2 cellular contexts compared by ENCODE assay signal in the genomic region with DNA sequence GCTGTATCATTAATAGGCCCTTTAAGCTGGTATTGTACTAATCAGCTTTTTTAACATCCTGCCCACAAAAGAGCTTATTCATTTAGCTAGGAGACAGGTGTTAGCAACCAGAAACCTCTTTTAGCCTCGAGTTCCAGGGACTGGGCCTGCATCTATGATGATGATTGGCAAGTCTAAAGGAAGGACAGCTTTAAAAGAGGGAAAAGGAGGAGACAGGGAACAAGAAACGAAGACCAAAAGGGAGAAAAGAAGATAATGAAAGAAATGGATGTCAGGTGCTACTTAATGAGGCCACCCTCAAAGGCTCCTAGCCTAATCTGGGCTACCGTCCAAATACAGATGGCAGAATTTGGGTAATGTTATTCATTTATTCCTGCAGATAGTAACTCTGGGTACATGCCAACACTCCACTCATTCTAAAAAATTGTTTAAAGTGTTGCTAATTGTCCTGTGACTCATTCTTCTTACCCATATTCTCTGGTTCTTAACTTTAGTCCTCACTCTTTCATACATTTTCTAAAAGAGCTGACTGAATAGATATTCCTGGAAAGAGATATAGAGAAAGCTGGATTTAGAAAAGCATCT.
TF ChIP-seq lines count a peak whose summit lies in the region.

No MANE protein-coding gene starts in this region.

TF ChIP-seq in HEK293, 187 proteins besides CTCF, POLR2A, EP300 and RAD21 (continued from another document and continues in another):
- TF ChIP-seq, protein P1, sequence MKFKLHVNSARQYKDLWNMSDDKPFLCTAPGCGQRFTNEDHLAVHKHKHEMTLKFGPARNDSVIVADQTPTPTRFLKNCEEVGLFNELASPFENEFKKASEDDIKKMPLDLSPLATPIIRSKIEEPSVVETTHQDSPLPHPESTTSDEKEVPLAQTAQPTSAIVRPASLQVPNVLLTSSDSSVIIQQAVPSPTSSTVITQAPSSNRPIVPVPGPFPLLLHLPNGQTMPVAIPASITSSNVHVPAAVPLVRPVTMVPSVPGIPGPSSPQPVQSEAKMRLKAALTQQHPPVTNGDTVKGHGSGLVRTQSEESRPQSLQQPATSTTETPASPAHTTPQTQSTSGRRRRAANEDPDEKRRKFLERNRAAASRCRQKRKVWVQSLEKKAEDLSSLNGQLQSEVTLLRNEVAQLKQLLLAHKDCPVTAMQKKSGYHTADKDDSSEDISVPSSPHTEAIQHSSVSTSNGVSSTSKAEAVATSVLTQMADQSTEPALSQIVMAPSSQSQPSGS (tag by site-specific recombination; IDR thresholded peaks at IDR 0.05; ENCODE audit: low read depth): no peak
- TF ChIP-seq ZNF501 (tag by site-specific recombination; IDR thresholded peaks at IDR 0.05) (peak; percentile 34; the same call in 1 of the 2 replicates), PRDM1 (tag by site-specific recombination; IDR thresholded peaks at IDR 0.05) (peak; percentile 82), ZNF366 (tag by site-specific recombination; conservative IDR thresholded peaks at IDR 0.05) (peak; percentile 56), ZBTB20 (tag by site-specific recombination; IDR thresholded peaks at IDR 0.05) (no peak), ZNF174 (tag by site-specific recombination; IDR thresholded peaks at IDR 0.05) (no peak), ZNF433 (tag by site-specific recombination; IDR thresholded peaks at IDR 0.05; ENCODE audit: low read depth) (no peak), ZBTB17 (tag by site-specific recombination; IDR thresholded peaks at IDR 0.05) (peak; percentile 53), ZNF629 (tag by site-specific recombination; IDR thresholded peaks at IDR 0.05) (peak; percentile 46; the same call in 1 of the 2 replicates), IKZF3 (tag by site-specific recombination; IDR thresholded peaks at IDR 0.05) (peak; percentile 12; the same call in 1 of the 2 replicates), ZBTB8A (tag by site-specific recombination; IDR thresholded peaks at IDR 0.05) (0 out of 2 replicates have a peak, but pooled peaks have one; percentile 26)
- TF ChIP-seq, protein P2, sequence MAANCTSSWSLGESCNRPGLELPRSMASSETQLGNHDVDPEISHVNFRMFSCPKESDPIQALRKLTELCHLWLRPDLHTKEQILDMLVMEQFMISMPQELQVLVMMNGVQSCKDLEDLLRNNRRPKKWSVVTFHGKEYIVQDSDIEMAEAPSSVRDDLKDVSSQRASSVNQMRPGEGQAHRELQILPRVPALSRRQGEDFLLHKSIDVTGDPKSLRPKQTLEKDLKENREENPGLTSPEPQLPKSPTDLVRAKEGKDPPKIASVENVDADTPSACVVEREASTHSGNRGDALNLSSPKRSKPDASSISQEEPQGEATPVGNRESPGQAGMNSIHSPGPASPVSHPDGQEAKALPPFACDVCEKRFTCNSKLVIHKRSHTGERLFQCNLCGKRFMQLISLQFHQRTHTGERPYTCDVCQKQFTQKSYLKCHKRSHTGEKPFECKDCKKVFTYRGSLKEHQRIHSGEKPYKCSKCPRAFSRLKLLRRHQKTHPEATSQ (tag by site-specific recombination; IDR thresholded peaks at IDR 0.05): no peak
- TF ChIP-seq, protein P3, sequence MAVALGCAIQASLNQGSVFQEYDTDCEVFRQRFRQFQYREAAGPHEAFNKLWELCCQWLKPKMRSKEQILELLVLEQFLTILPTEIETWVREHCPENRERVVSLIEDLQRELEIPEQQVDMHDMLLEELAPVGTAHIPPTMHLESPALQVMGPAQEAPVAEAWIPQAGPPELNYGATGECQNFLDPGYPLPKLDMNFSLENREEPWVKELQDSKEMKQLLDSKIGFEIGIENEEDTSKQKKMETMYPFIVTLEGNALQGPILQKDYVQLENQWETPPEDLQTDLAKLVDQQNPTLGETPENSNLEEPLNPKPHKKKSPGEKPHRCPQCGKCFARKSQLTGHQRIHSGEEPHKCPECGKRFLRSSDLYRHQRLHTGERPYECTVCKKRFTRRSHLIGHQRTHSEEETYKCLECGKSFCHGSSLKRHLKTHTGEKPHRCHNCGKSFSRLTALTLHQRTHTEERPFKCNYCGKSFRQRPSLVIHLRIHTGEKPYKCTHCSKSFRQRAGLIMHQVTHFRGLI (tag by site-specific recombination; IDR thresholded peaks at IDR 0.05): no peak
- TF ChIP-seq, protein P4, sequence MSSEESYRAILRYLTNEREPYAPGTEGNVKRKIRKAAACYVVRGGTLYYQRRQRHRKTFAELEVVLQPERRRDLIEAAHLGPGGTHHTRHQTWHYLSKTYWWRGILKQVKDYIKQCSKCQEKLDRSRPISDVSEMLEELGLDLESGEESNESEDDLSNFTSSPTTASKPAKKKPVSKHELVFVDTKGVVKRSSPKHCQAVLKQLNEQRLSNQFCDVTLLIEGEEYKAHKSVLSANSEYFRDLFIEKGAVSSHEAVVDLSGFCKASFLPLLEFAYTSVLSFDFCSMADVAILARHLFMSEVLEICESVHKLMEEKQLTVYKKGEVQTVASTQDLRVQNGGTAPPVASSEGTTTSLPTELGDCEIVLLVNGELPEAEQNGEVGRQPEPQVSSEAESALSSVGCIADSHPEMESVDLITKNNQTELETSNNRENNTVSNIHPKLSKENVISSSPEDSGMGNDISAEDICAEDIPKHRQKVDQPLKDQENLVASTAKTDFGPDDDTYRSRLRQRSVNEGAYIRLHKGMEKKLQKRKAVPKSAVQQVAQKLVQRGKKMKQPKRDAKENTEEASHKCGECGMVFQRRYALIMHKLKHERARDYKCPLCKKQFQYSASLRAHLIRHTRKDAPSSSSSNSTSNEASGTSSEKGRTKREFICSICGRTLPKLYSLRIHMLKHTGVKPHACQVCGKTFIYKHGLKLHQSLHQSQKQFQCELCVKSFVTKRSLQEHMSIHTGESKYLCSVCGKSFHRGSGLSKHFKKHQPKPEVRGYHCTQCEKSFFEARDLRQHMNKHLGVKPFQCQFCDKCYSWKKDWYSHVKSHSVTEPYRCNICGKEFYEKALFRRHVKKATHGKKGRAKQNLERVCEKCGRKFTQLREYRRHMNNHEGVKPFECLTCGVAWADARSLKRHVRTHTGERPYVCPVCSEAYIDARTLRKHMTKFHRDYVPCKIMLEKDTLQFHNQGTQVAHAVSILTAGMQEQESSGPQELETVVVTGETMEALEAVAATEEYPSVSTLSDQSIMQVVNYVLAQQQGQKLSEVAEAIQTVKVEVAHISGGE (tag by site-specific recombination; conservative IDR thresholded peaks at IDR 0.05; ENCODE audit: low read depth): no peak
- TF ChIP-seq, protein P5, sequence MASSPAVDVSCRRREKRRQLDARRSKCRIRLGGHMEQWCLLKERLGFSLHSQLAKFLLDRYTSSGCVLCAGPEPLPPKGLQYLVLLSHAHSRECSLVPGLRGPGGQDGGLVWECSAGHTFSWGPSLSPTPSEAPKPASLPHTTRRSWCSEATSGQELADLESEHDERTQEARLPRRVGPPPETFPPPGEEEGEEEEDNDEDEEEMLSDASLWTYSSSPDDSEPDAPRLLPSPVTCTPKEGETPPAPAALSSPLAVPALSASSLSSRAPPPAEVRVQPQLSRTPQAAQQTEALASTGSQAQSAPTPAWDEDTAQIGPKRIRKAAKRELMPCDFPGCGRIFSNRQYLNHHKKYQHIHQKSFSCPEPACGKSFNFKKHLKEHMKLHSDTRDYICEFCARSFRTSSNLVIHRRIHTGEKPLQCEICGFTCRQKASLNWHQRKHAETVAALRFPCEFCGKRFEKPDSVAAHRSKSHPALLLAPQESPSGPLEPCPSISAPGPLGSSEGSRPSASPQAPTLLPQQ (tag by site-specific recombination; IDR thresholded peaks at IDR 0.05): no peak

TF ChIP-seq in SK-N-SH, 30 proteins besides CTCF, POLR2A, EP300 and RAD21 (continued from another document):
- TF ChIP-seq, protein P6, sequence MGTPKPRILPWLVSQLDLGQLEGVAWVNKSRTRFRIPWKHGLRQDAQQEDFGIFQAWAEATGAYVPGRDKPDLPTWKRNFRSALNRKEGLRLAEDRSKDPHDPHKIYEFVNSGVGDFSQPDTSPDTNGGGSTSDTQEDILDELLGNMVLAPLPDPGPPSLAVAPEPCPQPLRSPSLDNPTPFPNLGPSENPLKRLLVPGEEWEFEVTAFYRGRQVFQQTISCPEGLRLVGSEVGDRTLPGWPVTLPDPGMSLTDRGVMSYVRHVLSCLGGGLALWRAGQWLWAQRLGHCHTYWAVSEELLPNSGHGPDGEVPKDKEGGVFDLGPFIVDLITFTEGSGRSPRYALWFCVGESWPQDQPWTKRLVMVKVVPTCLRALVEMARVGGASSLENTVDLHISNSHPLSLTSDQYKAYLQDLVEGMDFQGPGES (IDR thresholded peaks at IDR 0.05; ENCODE audit: low read depth, low read length): no peak
- TF ChIP-seq FOSL2 (IDR thresholded peaks at IDR 0.05; ENCODE audit: borderline replicate concordance, low read depth) (peak; percentile 93), ELF1 (IDR thresholded peaks at IDR 0.05) (no peak), NFIC (IDR thresholded peaks at IDR 0.05; ENCODE audit: borderline replicate concordance) (peak; percentile 98), TAF1 (IDR thresholded peaks at IDR 0.05; ENCODE audit: borderline replicate concordance, low read depth, low read length) (no peak), FOXJ3 (CRISPR knock-in tag; IDR thresholded peaks at IDR 0.05) (no peak), TEAD4 (IDR thresholded peaks at IDR 0.05; ENCODE audit: borderline replicate concordance, insufficient read depth) (peak; percentile 75), POLR2AphosphoS5 (IDR thresholded peaks at IDR 0.05; ENCODE audit: low read depth, low read length) (peak; percentile 55; the same call in 1 of the 2 replicates), EZH2phosphoT487 (IDR thresholded peaks at IDR 0.05; ENCODE audit: borderline replicate concordance, low read depth) (no peak), RFX5 (IDR thresholded peaks at IDR 0.05; ENCODE audit: low read length) (no peak), TCF12 (IDR thresholded peaks at IDR 0.05) (peak; percentile 88), YY1 (IDR thresholded peaks at IDR 0.05; ENCODE audit: low read depth) (no peak), MXI1 (IDR thresholded peaks at IDR 0.05; ENCODE audit: low read depth, low read length) (no peak), RCOR1 (IDR thresholded peaks at IDR 0.05; ENCODE audit: low read length) (peak; percentile 77), FOXM1 (IDR thresholded peaks at IDR 0.05; ENCODE audit: low read depth) (peak; percentile 68; the same call in 1 of the 2 replicates), CHD2 (IDR thresholded peaks at IDR 0.05; ENCODE audit: low read length, partially characterized antibody) (no peak), NRF1 (IDR thresholded peaks at IDR 0.05; ENCODE audit: low read depth, low read length) (no peak), RXRA (IDR thresholded peaks at IDR 0.05; ENCODE audit: borderline replicate concordance, low read depth) (0 out of 2 replicates have a peak, but pooled peaks have one; percentile 26)
- TF ChIP-seq, protein P7, sequence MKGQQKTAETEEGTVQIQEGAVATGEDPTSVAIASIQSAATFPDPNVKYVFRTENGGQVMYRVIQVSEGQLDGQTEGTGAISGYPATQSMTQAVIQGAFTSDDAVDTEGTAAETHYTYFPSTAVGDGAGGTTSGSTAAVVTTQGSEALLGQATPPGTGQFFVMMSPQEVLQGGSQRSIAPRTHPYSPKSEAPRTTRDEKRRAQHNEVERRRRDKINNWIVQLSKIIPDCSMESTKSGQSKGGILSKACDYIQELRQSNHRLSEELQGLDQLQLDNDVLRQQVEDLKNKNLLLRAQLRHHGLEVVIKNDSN (IDR thresholded peaks at IDR 0.05; ENCODE audit: borderline replicate concordance, low read depth): no peak
- TF ChIP-seq, protein P8, sequence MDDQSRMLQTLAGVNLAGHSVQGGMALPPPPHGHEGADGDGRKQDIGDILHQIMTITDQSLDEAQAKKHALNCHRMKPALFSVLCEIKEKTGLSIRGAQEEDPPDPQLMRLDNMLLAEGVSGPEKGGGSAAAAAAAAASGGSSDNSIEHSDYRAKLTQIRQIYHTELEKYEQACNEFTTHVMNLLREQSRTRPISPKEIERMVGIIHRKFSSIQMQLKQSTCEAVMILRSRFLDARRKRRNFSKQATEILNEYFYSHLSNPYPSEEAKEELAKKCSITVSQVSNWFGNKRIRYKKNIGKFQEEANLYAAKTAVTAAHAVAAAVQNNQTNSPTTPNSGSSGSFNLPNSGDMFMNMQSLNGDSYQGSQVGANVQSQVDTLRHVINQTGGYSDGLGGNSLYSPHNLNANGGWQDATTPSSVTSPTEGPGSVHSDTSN (IDR thresholded peaks at IDR 0.05): peak; percentile 52; the same call in 1 of the 2 replicates
- TF ChIP-seq, protein P9, sequence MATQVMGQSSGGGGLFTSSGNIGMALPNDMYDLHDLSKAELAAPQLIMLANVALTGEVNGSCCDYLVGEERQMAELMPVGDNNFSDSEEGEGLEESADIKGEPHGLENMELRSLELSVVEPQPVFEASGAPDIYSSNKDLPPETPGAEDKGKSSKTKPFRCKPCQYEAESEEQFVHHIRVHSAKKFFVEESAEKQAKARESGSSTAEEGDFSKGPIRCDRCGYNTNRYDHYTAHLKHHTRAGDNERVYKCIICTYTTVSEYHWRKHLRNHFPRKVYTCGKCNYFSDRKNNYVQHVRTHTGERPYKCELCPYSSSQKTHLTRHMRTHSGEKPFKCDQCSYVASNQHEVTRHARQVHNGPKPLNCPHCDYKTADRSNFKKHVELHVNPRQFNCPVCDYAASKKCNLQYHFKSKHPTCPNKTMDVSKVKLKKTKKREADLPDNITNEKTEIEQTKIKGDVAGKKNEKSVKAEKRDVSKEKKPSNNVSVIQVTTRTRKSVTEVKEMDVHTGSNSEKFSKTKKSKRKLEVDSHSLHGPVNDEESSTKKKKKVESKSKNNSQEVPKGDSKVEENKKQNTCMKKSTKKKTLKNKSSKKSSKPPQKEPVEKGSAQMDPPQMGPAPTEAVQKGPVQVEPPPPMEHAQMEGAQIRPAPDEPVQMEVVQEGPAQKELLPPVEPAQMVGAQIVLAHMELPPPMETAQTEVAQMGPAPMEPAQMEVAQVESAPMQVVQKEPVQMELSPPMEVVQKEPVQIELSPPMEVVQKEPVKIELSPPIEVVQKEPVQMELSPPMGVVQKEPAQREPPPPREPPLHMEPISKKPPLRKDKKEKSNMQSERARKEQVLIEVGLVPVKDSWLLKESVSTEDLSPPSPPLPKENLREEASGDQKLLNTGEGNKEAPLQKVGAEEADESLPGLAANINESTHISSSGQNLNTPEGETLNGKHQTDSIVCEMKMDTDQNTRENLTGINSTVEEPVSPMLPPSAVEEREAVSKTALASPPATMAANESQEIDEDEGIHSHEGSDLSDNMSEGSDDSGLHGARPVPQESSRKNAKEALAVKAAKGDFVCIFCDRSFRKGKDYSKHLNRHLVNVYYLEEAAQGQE (IDR thresholded peaks at IDR 0.05; ENCODE audit: low read depth, low read length): no peak
- TF ChIP-seq, protein P10, sequence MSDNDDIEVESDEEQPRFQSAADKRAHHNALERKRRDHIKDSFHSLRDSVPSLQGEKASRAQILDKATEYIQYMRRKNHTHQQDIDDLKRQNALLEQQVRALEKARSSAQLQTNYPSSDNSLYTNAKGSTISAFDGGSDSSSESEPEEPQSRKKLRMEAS (IDR thresholded peaks at IDR 0.05; ENCODE audit: low read depth): peak; percentile 16; the same call in 1 of the 2 replicates
TF ChIP-seq in SK-N-SH: peak in this region for 11.
